In the genomic region with DNA sequence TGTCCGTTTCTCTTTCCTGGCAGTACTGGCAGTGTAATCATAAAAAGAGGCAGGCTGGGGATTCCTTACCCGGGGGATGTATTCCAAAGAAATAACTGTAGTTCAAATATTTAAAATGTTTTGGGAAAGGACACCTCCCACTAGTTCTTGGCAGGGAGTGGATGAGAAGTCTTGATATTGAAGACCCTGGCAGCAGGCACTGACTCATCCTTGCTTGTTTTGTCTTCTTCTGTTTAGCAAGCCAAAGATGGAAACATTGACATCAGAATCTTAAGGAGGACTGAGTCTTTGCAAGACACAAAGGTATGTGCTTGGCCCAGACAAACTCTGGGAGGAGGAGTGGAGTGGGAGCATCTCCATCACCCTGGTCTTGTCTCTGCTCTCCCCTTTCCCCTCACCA, we compare ENCODE assay signal across 34 cellular contexts. TPM values are rescaled to one million over a fixed set of nuclear protein-coding genes. Genes with fewer than 3 reads are reported as not detected.
DNase-seq lines count a peak whose midpoint lies in the region; FAIRE-seq and TF ChIP-seq lines count a peak whose summit lies in the region.
"Had no signal": no experiment of that assay in that cellular context is flagged by ENCODE, and none has a peak within 500 bp of the region (broad histone marks: within the 10 kb centered on the region; RNA-seq: fewer than 3 reads in every experiment).

No MANE protein-coding gene starts in this region.

- H3K36me3 Mint-ChIP-seq in astrocyte (ENCODE audit: low read depth, unreplicated experiment): no peaks in the 10 kb centered on the region
- H3K36me3 Mint-ChIP-seq in activated CD4-positive, alpha-beta memory T cell treated with anti-CD3 and anti-CD28 coated beads for 36 hours: no peaks in the 10 kb centered on the region

- H3K4me3 Mint-ChIP-seq in astrocyte (ENCODE audit: unreplicated experiment): no peak overlapping the region
- no peak overlapping the region for H3K4me3 Mint-ChIP-seq in activated CD4-positive, alpha-beta memory T cell treated with anti-CD3 and anti-CD28 coated beads for 36 hours
- H3K4me3 Mint-ChIP-seq: activated T-cell treated with anti-CD3 and anti-CD28 coated beads, Interleukin-2, amount 50 U/mL, for 4 hours; nephron progenitor cell; T-helper 2 cell treated with Interferon-gamma antibody and Interleukin-4, amounts not matched to agents 5 μg/mL and 100 μg/mL, for 36 hours had no signal

- H3K9me3 Mint-ChIP-seq in astrocyte (ENCODE audit: unreplicated experiment): no peaks in the 10 kb centered on the region
- H3K9me3 Mint-ChIP-seq in activated CD4-positive, alpha-beta memory T cell treated with anti-CD3 and anti-CD28 coated beads for 36 hours: no peaks in the 10 kb centered on the region
- H3K9me3 Mint-ChIP-seq: activated T-cell treated with anti-CD3 and anti-CD28 coated beads, Interleukin-2, amount 50 U/mL, for 4 hours; nephron progenitor cell had no signal

- H3K4me1 Mint-ChIP-seq in astrocyte (ENCODE audit: low read depth, unreplicated experiment): peaks cover 16% of the 10 kb centered on the region
- peaks cover 16% of the 10 kb centered on the region for H3K4me1 Mint-ChIP-seq in activated CD4-positive, alpha-beta memory T cell treated with anti-CD3 and anti-CD28 coated beads for 36 hours (ENCODE audit: low read depth)

- H3K9me3 ChIP-seq in astrocyte (ENCODE audit: insufficient read depth, low read depth, low read length): no peaks in the 10 kb centered on the region
- H3K9me3 ChIP-seq: adrenal gland, esophagus squamous epithelium, ovary had no signal

- H3K27me3 ChIP-seq in astrocyte (ENCODE audit: insufficient read depth, low read length): peaks cover 26% of the 10 kb centered on the region
- H3K27me3 ChIP-seq: adrenal gland, ovary had no signal

- no peaks in the 10 kb centered on the region for H3K4me1 ChIP-seq in astrocyte (ENCODE audit: insufficient read depth, low read length)
- H3K4me1 ChIP-seq: adrenal gland had no signal

- CTCF ChIA-PET in activated CD4-positive, alpha-beta memory T cell treated with anti-CD3 and anti-CD28 coated beads for 36 hours (lab: Charles Lee): interaction anchor here (0.8 to 6.4 kb wide), 10 partner anchors 11 to 131 kb away, joined by 3 to 71 read pairs (median 8); partner anchors contain the start of gene FCMR

- POLR2A ChIA-PET in activated CD4-positive, alpha-beta memory T cell treated with anti-CD3 and anti-CD28 coated beads for 36 hours (lab: Charles Lee): no interaction called here

- H3K4me3 ChIP-seq in astrocyte (ENCODE audit: insufficient read depth, low read depth, low read length): no peak overlapping the region
- H3K4me3 ChIP-seq in fibroblast of villous mesenchyme (ENCODE audit: low read depth, low read length): no peak overlapping the region
- H3K4me3 ChIP-seq: adrenal gland, cardiac muscle cell, esophagus squamous epithelium, GM12878, ovary, PC-9 had no signal

- H3K27me3 Mint-ChIP-seq in astrocyte (ENCODE audit: low read depth, unreplicated experiment): peaks cover 31% of the 10 kb centered on the region
- H3K27me3 Mint-ChIP-seq in activated CD4-positive, alpha-beta memory T cell treated with anti-CD3 and anti-CD28 coated beads for 36 hours: peaks cover 10% of the 10 kb centered on the region

- TF ChIP-seq CTCF in astrocyte (IDR thresholded peaks at IDR 0.05; ENCODE audit: insufficient read depth, low read depth, low read length) (no peak), fibroblast of villous mesenchyme (IDR thresholded peaks at IDR 0.05; ENCODE audit: insufficient read depth, low read depth, low read length) (no peak)

- H3K27ac ChIP-seq in astrocyte (ENCODE audit: low read depth, low read length): no peak overlapping the region
- H3K27ac ChIP-seq: adrenal gland, C4-2B, cardiac muscle cell, ovary, PC-9 had no signal

- intact Hi-C loops in activated CD4-positive, alpha-beta memory T cell treated with anti-CD3 and anti-CD28 coated beads for 36 hours (cut with micrococcal nuclease): loop anchor here (5.0 kb wide), 1 partner anchor 139 kb away; no protein-coding TSS in a partner anchor

- DNase-seq in AG08395 (ENCODE audit: low spot score) (peak; percentile 43), GM04503 (ENCODE audit: low read depth) (peak; percentile 62), astrocyte (ENCODE audit: low read depth) (peak; percentile 18), fibroblast of villous mesenchyme (ENCODE audit: low read depth) (peak; percentile 83), ecto neural progenitor cell (ENCODE audit: low spot score) (no peak), Kasumi-1 (lab: John Stamatoyannopoulos, UW) (no peak)
- no peak for DNase-seq in effector CD4-positive, alpha-beta T cell
- DNase-seq in activated CD4-positive, alpha-beta memory T cell treated with anti-CD3 and anti-CD28 coated beads for 36 hours: no peak
- DNase-seq: activated CD4-positive, alpha-beta T cell treated with anti-CD3 and anti-CD28 coated beads for 4 hours; activated T-cell treated with anti-CD3 and anti-CD28 coated beads, Interleukin-2, amount 50 U/mL, for 4 hours; adrenal gland; Calu3; cortex of kidney; DMS79 treated with DMSO at 0.1 percent for 48 hours; esophagus squamous epithelium; glutamatergic neuron; Karpas-422; kidney; NCI-H1694; NCI-H2171; NCI-H524; nephron progenitor cell; ovary; PC-9; retina; Right ventricle myocardium superior; small intestine; stimulated activated CD8-positive, alpha-beta memory T cell treated with anti-CD3 and anti-CD28 coated beads, Interleukin-4, amount 100 ng/mL, for 48 hours; trophoblast cell had no signal

- no peaks in the 10 kb centered on the region for H3K79me2 ChIP-seq in astrocyte (ENCODE audit: insufficient read depth, low read length)

- H4K20me1 ChIP-seq in astrocyte (ENCODE audit: insufficient read depth, low read length): no peaks in the 10 kb centered on the region

- peak; percentile 5 for FAIRE-seq in astrocyte (lab: Jason Lieb, UNC)
- FAIRE-seq: GM12878, kidney, small intestine had no signal

- no peak overlapping the region for H2AFZ ChIP-seq in astrocyte (ENCODE audit: low read depth, low read length)
- H2AFZ ChIP-seq: PC-9 had no signal

- no peak overlapping the region for H3K27ac Mint-ChIP-seq in astrocyte (ENCODE audit: unreplicated experiment)
- H3K27ac Mint-ChIP-seq in activated CD4-positive, alpha-beta memory T cell treated with anti-CD3 and anti-CD28 coated beads for 36 hours: no peak overlapping the region
- H3K27ac Mint-ChIP-seq: nephron progenitor cell; T-helper 2 cell treated with Interferon-gamma antibody and Interleukin-4, amounts not matched to agents 5 μg/mL and 100 μg/mL, for 36 hours had no signal

- H3K36me3 ChIP-seq in astrocyte (ENCODE audit: insufficient read depth, low read length): no peaks in the 10 kb centered on the region
- H3K36me3 ChIP-seq: adrenal gland, cardiac muscle cell, esophagus squamous epithelium, ovary had no signal

- H3K4me2 ChIP-seq in astrocyte (ENCODE audit: low read length): no peak overlapping the region
- H3K4me2 ChIP-seq: PC-9 had no signal

- no peak overlapping the region for H3K9ac ChIP-seq in astrocyte (ENCODE audit: low read length)

RNA-seq across cellular contexts. Expression of gene IL20, which starts 0.6 kb away (rescaled TPM):
- total RNA-seq in astrocyte (not detected in 2 replicates), fibroblast of villous mesenchyme (0.32 and 0.86 TPM in 2 replicates)
- total RNA-seq in activated CD4-positive, alpha-beta memory T cell treated with anti-CD3 and anti-CD28 coated beads for 36 hours: not detected
- total RNA-seq: activated T-cell treated with anti-CD3 and anti-CD28 coated beads, Interleukin-2, amount 50 U/mL, for 4 hours; Calu3; cardiac muscle cell; kidney; lung microvascular endothelial cell; PC-9; Right ventricle myocardium superior had no signal

RNA-seq across cellular contexts. Expression of gene IL24, which starts 31.2 kb away (rescaled TPM):
- total RNA-seq in astrocyte (not detected in 2 replicates), fibroblast of villous mesenchyme (0.86 and 2.6 TPM in 2 replicates)
- 10 to 100 TPM in 1 of 2 experiments, 1 to 10 TPM in 1; 9.8 to 10.0 TPM for total RNA-seq in activated CD4-positive, alpha-beta memory T cell treated with anti-CD3 and anti-CD28 coated beads for 36 hours
- total RNA-seq: adrenal gland, Calu3, cardiac muscle cell, esophagus squamous epithelium, kidney, lung microvascular endothelial cell, PC-9, Right ventricle myocardium superior had no signal

RNA-seq across cellular contexts. Expression of gene FCMR, which starts 55.7 kb away (rescaled TPM):
- 0.55 and 0.73 TPM in 2 replicates for total RNA-seq in astrocyte
- total RNA-seq in fibroblast of villous mesenchyme: 1.3 and 1.6 TPM in 2 replicates
- 10 to 100 TPM; 65.7 to 73.0 TPM for total RNA-seq in activated CD4-positive, alpha-beta memory T cell treated with anti-CD3 and anti-CD28 coated beads for 36 hours
- total RNA-seq: cardiac muscle cell, lung microvascular endothelial cell had no signal

Comparison
In these comparisons a context has a peak if more than half of its experiments do, and no peak if none do; other contexts are left out.
1. DNase-seq: peak in AG08395 (single experiment), GM04503 (single experiment), astrocyte (single experiment) and fibroblast of villous mesenchyme (single experiment); none in effector CD4-positive, alpha-beta T cell (single experiment), activated CD4-positive, alpha-beta memory T cell treated with anti-CD3 and anti-CD28 coated beads for 36 hours (single experiment), ecto neural progenitor cell (single experiment) and Kasumi-1 (0 of 2).
2. RNA of gene FCMR, which starts 55.7 kb away (total RNA-seq): 65.7 to 73.0 TPM in activated CD4-positive, alpha-beta memory T cell treated with anti-CD3 and anti-CD28 coated beads for 36 hours; 1.3 to 1.6 TPM in fibroblast of villous mesenchyme and 0.55 to 0.73 TPM in astrocyte; every median in the first group is over 10 times any median in the second.